In genomic region chr9:35911690-35912089, GRCh38 we compare ENCODE assay signal across 22 cellular contexts. TPM values are rescaled to one million over a fixed set of nuclear protein-coding genes. Genes with fewer than 3 reads are reported as not detected.
A peak's percentile ranks its signal among the peaks of the same experiment; 100 is the strongest.
DNase-seq lines count a peak whose midpoint lies in the region; ATAC-seq and TF ChIP-seq lines count a peak whose summit lies in the region.
"Had no signal": no experiment of that assay in that cellular context is flagged by ENCODE, and none has a peak within 500 bp of the region (broad histone marks: within the 10 kb centered on the region; RNA-seq: fewer than 3 reads in every experiment).

No MANE protein-coding gene starts in this region.

- no peaks in the 10 kb centered on the region for H3K27me3 Mint-ChIP-seq in CD4-positive, alpha-beta memory T cell
- H3K27me3 Mint-ChIP-seq in T-helper 17 cell, result no peaks in the 10 kb centered on the region
- peaks cover 6% of the 10 kb centered on the region for H3K27me3 Mint-ChIP-seq in glutamatergic neuron (ENCODE audit: unreplicated experiment)
- H3K27me3 Mint-ChIP-seq: activated naive CD8-positive, alpha-beta T cell treated with anti-CD3 and anti-CD28 coated beads for 36 hours; stimulated activated naive CD8-positive, alpha-beta T cell treated with anti-CD3 and anti-CD28 coated beads, Interleukin-15, Interleukin-2, amounts not matched to agents 100 ng/mL and 50 ng/mL, for 24 hours had no signal

- H3K27me3 ChIP-seq in CD4-positive, alpha-beta memory T cell (ENCODE audit: insufficient read depth, low read length), result no peaks in the 10 kb centered on the region
- H3K27me3 ChIP-seq in right cardiac atrium (ENCODE audit: control insufficient read depth, insufficient read depth), result no peaks in the 10 kb centered on the region
- H3K27me3 ChIP-seq in testis, result no peaks in the 10 kb centered on the region
- H3K27me3 ChIP-seq in smooth muscle cell (ENCODE audit: low read depth), result no peaks in the 10 kb centered on the region
- H3K27me3 ChIP-seq: cardiac muscle cell had no signal

- 60% methylated on average over 10 of the region's 10 CpGs for WGBS in right cardiac atrium
- 71 to 80% methylated on average over 10 of the region's 10 CpGs for WGBS in testis, 2 donors
- WGBS in smooth muscle cell (ENCODE audit: low lambda C conversion rate), result 89% methylated on average over 10 of the region's 10 CpGs

- ATAC-seq in T-helper 17 cell (no peak), right cardiac atrium (no peak)
- ATAC-seq: PC-3 had no signal

- POLR2A ChIA-PET in CD4-positive, alpha-beta memory T cell (lab: Charles Lee; ENCODE audit: partially characterized antibody), result interaction anchor here (1.0 to 2.3 kb wide), 8 partner anchors 10 to 279 kb away, joined by 3 to 11 read pairs (median 4); partner anchors contain the start of genes CLTA, CREB3 and TLN1

- no peaks in the 10 kb centered on the region for H3K9me3 Mint-ChIP-seq in CD4-positive, alpha-beta memory T cell
- peaks cover 5% of the 10 kb centered on the region for H3K9me3 Mint-ChIP-seq in glutamatergic neuron (ENCODE audit: unreplicated experiment)
- H3K9me3 Mint-ChIP-seq: activated naive CD8-positive, alpha-beta T cell treated with anti-CD3 and anti-CD28 coated beads for 36 hours; activated T-cell treated with anti-CD3 and anti-CD28 coated beads, Interleukin-2, amount 50 U/mL, for 4 hours; memory B cell; nephron progenitor cell; stimulated activated naive CD8-positive, alpha-beta T cell treated with anti-CD3 and anti-CD28 coated beads, Interleukin-15, Interleukin-2, amounts not matched to agents 100 ng/mL and 50 ng/mL, for 24 hours had no signal

- H3K36me3 Mint-ChIP-seq in CD4-positive, alpha-beta memory T cell, result no peaks in the 10 kb centered on the region
- H3K36me3 Mint-ChIP-seq in T-helper 17 cell (ENCODE audit: low read depth) (no peaks in the 10 kb centered on the region), glutamatergic neuron (ENCODE audit: unreplicated experiment) (no peaks in the 10 kb centered on the region)
- H3K36me3 Mint-ChIP-seq: activated naive CD8-positive, alpha-beta T cell treated with anti-CD3 and anti-CD28 coated beads for 36 hours; memory B cell had no signal

- H3K9ac ChIP-seq in smooth muscle cell (ENCODE audit: low read depth), result no peak overlapping the region
- H3K9ac ChIP-seq: KMS-11 had no signal

- H3K4me3 Mint-ChIP-seq in CD4-positive, alpha-beta memory T cell, result peak overlapping the region in 6 of 8 donors; percentile 4 to 88 (median 66)
- H3K4me3 Mint-ChIP-seq in T-helper 17 cell, result peak overlapping the region; percentile 49
- H3K4me3 Mint-ChIP-seq in glutamatergic neuron (ENCODE audit: unreplicated experiment), result no peak overlapping the region
- H3K4me3 Mint-ChIP-seq: memory B cell; nephron progenitor cell; stimulated activated naive CD8-positive, alpha-beta T cell treated with anti-CD3 and anti-CD28 coated beads, Interleukin-15, Interleukin-2, amounts not matched to agents 100 ng/mL and 50 ng/mL, for 24 hours had no signal

- H3K36me3 ChIP-seq in CD4-positive, alpha-beta memory T cell (ENCODE audit: insufficient read depth, low read length), result no peaks in the 10 kb centered on the region
- no peaks in the 10 kb centered on the region for H3K36me3 ChIP-seq in testis (ENCODE audit: low read depth, missing control alignments)
- no peaks in the 10 kb centered on the region for H3K36me3 ChIP-seq in smooth muscle cell (ENCODE audit: low read depth)
- H3K36me3 ChIP-seq: cardiac muscle cell had no signal

- no peak for DNase-seq in CD4-positive, alpha-beta memory T cell
- DNase-seq in T-helper 17 cell (no peak), right cardiac atrium (peak; percentile 29 to 72 (median 64)), testis (peak; percentile 72), glutamatergic neuron (no peak), smooth muscle cell (lab: John Stamatoyannopoulos, UW; ENCODE audit: unreplicated experiment) (no peak)
- DNase-seq in activated CD4-positive, alpha-beta T cell treated with anti-CD3 and anti-CD28 coated beads, Interleukin-2, amount 50 U/mL, for 48 hours, result no peak
- DNase-seq: activated T-cell treated with anti-CD3 and anti-CD28 coated beads, Interleukin-2, amount 50 U/mL, for 4 hours; DMS53; H7; head of caudate nucleus; NCI-H1105 treated with DMSO at 0.1 percent for 48 hours; NCI-H748 treated with DMSO at 0.1 percent for 48 hours; nephron progenitor cell; PC-3 had no signal

- H3K4me1 Mint-ChIP-seq in CD4-positive, alpha-beta memory T cell, result peaks cover 40 to 63% (median 52%) of the 10 kb centered on the region in 4 donors
- H3K4me1 Mint-ChIP-seq in T-helper 17 cell (peaks cover 43% of the 10 kb centered on the region), glutamatergic neuron (ENCODE audit: low read depth, unreplicated experiment) (peaks cover 26% of the 10 kb centered on the region)

- H4K20me1 ChIP-seq in smooth muscle cell (ENCODE audit: low read depth), result no peaks in the 10 kb centered on the region

- no peaks in the 10 kb centered on the region for H3K9me3 ChIP-seq in CD4-positive, alpha-beta memory T cell (ENCODE audit: control insufficient read depth in 1 of 2, low read length in 2 of 2)
- H3K9me3 ChIP-seq in T-helper 17 cell (ENCODE audit: control insufficient read depth, low read length, poor library complexity, severe bottlenecking), result no peaks in the 10 kb centered on the region
- H3K9me3 ChIP-seq in right cardiac atrium (ENCODE audit: control insufficient read depth, low read length), result no peaks in the 10 kb centered on the region
- H3K9me3 ChIP-seq in testis, result no peaks in the 10 kb centered on the region
- H3K9me3 ChIP-seq in smooth muscle cell (replicated peaks; ENCODE audit: low read depth), result no peaks in the 10 kb centered on the region

- H3K4me1 ChIP-seq in CD4-positive, alpha-beta memory T cell (ENCODE audit: insufficient read depth, low read length), result peaks cover 64% of the 10 kb centered on the region
- H3K4me1 ChIP-seq in right cardiac atrium (ENCODE audit: control insufficient read depth, insufficient read depth, low read length) (peaks cover 23% of the 10 kb centered on the region), testis (peaks cover 55% of the 10 kb centered on the region), smooth muscle cell (ENCODE audit: low read depth) (peaks cover 24% of the 10 kb centered on the region)

- intact Hi-C loops in CD4-positive, alpha-beta memory T cell (cut with micrococcal nuclease), result loop anchor here (1.0 to 2.0 kb wide), 2 partner anchors 8 to 33 kb away; no protein-coding TSS in a partner anchor
- intact Hi-C loops in right cardiac atrium (cut with DNase I) (no loop called here), testis (cut with DNase I; ENCODE audit: low total_unique reads) (no loop called here)

- no peak for TF ChIP-seq CTCF in testis (IDR thresholded peaks at IDR 0.05)
- TF ChIP-seq CTCF in glutamatergic neuron (IDR thresholded peaks at IDR 0.05; ENCODE audit: partially characterized antibody, unreplicated experiment), result no peak
- no peak for TF ChIP-seq CTCF in smooth muscle cell (IDR thresholded peaks at IDR 0.05; ENCODE audit: borderline replicate concordance, insufficient read depth, poor library complexity, severe bottlenecking)

- no peak overlapping the region for H3K4me2 ChIP-seq in smooth muscle cell
- H3K4me2 ChIP-seq: KMS-11 had no signal

- TF ChIP-seq POLR2A in testis (IDR thresholded peaks at IDR 0.05), result no peak

- CTCF ChIA-PET in CD4-positive, alpha-beta memory T cell (lab: Charles Lee; ENCODE audit: partially characterized antibody), result interaction anchor here (0.7 to 17.5 kb wide), 10 partner anchors 9 to 53 kb away, joined by 3 to 379 read pairs (median 6); no protein-coding TSS in a partner anchor

- H2AFZ ChIP-seq in smooth muscle cell (ENCODE audit: low read depth), result no peak overlapping the region

- peaks cover 9% of the 10 kb centered on the region for H3F3A ChIP-seq in smooth muscle cell (ENCODE audit: low read depth)

- H3K27ac ChIP-seq in CD4-positive, alpha-beta memory T cell (ENCODE audit: low read depth, low read length), result no peak overlapping the region
- H3K27ac ChIP-seq in right cardiac atrium (ENCODE audit: low read length) (peak overlapping the region; percentile 49), testis (peak overlapping the region in 1 of 2 donors; percentile 95), smooth muscle cell (ENCODE audit: low read depth) (no peak overlapping the region)
- H3K27ac ChIP-seq: cardiac muscle cell, KMS-11, SK-N-MC had no signal

- no peaks in the 10 kb centered on the region for H3K79me2 ChIP-seq in smooth muscle cell (ENCODE audit: low read depth)

- H3K27ac Mint-ChIP-seq in CD4-positive, alpha-beta memory T cell, result peak overlapping the region; percentile 11 to 97 (median 78)
- H3K27ac Mint-ChIP-seq in T-helper 17 cell (no peak overlapping the region), glutamatergic neuron (ENCODE audit: unreplicated experiment) (no peak overlapping the region)
- H3K27ac Mint-ChIP-seq: memory B cell; nephron progenitor cell; stimulated activated naive CD8-positive, alpha-beta T cell treated with anti-CD3 and anti-CD28 coated beads, Interleukin-15, Interleukin-2, amounts not matched to agents 100 ng/mL and 50 ng/mL, for 24 hours had no signal

- H3K4me3 ChIP-seq in CD4-positive, alpha-beta memory T cell (ENCODE audit: low read length in 2 of 2), result peak overlapping the region in 1 of 2 donors; percentile 15
- peak overlapping the region; percentile 27 for H3K4me3 ChIP-seq in right cardiac atrium (ENCODE audit: low read length)
- peak overlapping the region in 1 of 2 donors; percentile 65 for H3K4me3 ChIP-seq in testis
- H3K4me3 ChIP-seq in smooth muscle cell, result no peak overlapping the region
- H3K4me3 ChIP-seq: cardiac muscle cell, SK-N-MC had no signal

RNA-seq across cellular contexts. Expression of gene SPAAR, which starts 2.4 kb away (rescaled TPM):
- not detected for total RNA-seq in CD4-positive, alpha-beta memory T cell
- not detected for polyA plus RNA-seq in CD4-positive, alpha-beta memory T cell
- not detected for total RNA-seq in T-helper 17 cell
- total RNA-seq in right cardiac atrium, result 1 to 10 TPM; 3.7 to 8.0 (median 5.8) TPM
- 8.7 TPM for polyA plus RNA-seq in right cardiac atrium
- total RNA-seq in testis, result 10 to 100 TPM; 56.9 to 69.8 TPM
- polyA plus RNA-seq in testis (ENCODE audit: insufficient read depth, low read depth, low replicate concordance), result 15.0 TPM
- total RNA-seq in glutamatergic neuron (ENCODE audit: unreplicated experiment), result not detected
- not detected in 2 replicates for total RNA-seq in smooth muscle cell
- 0.26 TPM in 2 replicates for polyA plus RNA-seq in smooth muscle cell
- total RNA-seq: activated naive CD8-positive, alpha-beta T cell treated with anti-CD3 and anti-CD28 coated beads for 36 hours; activated T-cell treated with anti-CD3 and anti-CD28 coated beads, Interleukin-2, amount 50 U/mL, for 4 hours; H7; PC-3 had no signal

RNA-seq across cellular contexts. Expression of gene HRCT1, which starts 5.7 kb away (rescaled TPM):
- total RNA-seq in CD4-positive, alpha-beta memory T cell, result not detected
- polyA plus RNA-seq in CD4-positive, alpha-beta memory T cell, result not detected
- not detected for total RNA-seq in T-helper 17 cell
- total RNA-seq in right cardiac atrium, result 1 to 10 TPM; 2.0 to 5.9 (median 5.1) TPM
- polyA plus RNA-seq in right cardiac atrium, result 3.3 TPM
- 1 to 10 TPM; 2.5 to 6.5 TPM for total RNA-seq in testis
- 7.1 TPM for polyA plus RNA-seq in testis (ENCODE audit: insufficient read depth, low read depth, low replicate concordance)
- not detected for total RNA-seq in glutamatergic neuron (ENCODE audit: unreplicated experiment)
- 1.1 TPM in 1 of 2 replicates, not detected in the other for total RNA-seq in smooth muscle cell
- 0.45 TPM in 1 of 2 replicates, not detected in the other for polyA plus RNA-seq in smooth muscle cell
- total RNA-seq: activated naive CD8-positive, alpha-beta T cell treated with anti-CD3 and anti-CD28 coated beads for 36 hours; activated T-cell treated with anti-CD3 and anti-CD28 coated beads, Interleukin-2, amount 50 U/mL, for 4 hours; cardiac muscle cell had no signal
- polyA plus RNA-seq: cardiac muscle cell had no signal

RNA-seq across cellular contexts. Expression of gene OR13J1, which starts 41.5 kb away (rescaled TPM):
- not detected for total RNA-seq in CD4-positive, alpha-beta memory T cell
- polyA plus RNA-seq in CD4-positive, alpha-beta memory T cell, result not detected
- total RNA-seq in T-helper 17 cell (not detected), right cardiac atrium (not detected), testis (not detected), glutamatergic neuron (ENCODE audit: unreplicated experiment) (not detected), smooth muscle cell (not detected in 2 replicates)
- polyA plus RNA-seq in right cardiac atrium (not detected), testis (ENCODE audit: insufficient read depth, low read depth, low replicate concordance) (not detected), smooth muscle cell (not detected in 2 replicates)
- total RNA-seq: activated naive CD8-positive, alpha-beta T cell treated with anti-CD3 and anti-CD28 coated beads for 36 hours; activated T-cell treated with anti-CD3 and anti-CD28 coated beads, Interleukin-2, amount 50 U/mL, for 4 hours; cardiac muscle cell; H7; PC-3 had no signal
- polyA plus RNA-seq: BJ, cardiac muscle cell had no signal

RNA-seq across cellular contexts. Expression of gene OR2S2, which starts 46.3 kb away (rescaled TPM):
- not detected for total RNA-seq in CD4-positive, alpha-beta memory T cell
- not detected for polyA plus RNA-seq in CD4-positive, alpha-beta memory T cell
- total RNA-seq in T-helper 17 cell, result not detected
- not detected for total RNA-seq in right cardiac atrium
- not detected for polyA plus RNA-seq in right cardiac atrium
- not detected for total RNA-seq in testis
- polyA plus RNA-seq in testis (ENCODE audit: insufficient read depth, low read depth, low replicate concordance), result not detected
- total RNA-seq in glutamatergic neuron (ENCODE audit: unreplicated experiment), result not detected
- total RNA-seq in smooth muscle cell, result 0.13 TPM in 1 of 2 replicates, not detected in the other
- 0.21 TPM in 1 of 2 replicates, not detected in the other for polyA plus RNA-seq in smooth muscle cell
- total RNA-seq: activated naive CD8-positive, alpha-beta T cell treated with anti-CD3 and anti-CD28 coated beads for 36 hours; activated T-cell treated with anti-CD3 and anti-CD28 coated beads, Interleukin-2, amount 50 U/mL, for 4 hours; cardiac muscle cell; H7; PC-3 had no signal
- polyA plus RNA-seq: cardiac muscle cell had no signal

Comparison
In these comparisons a context has a peak if more than half of its experiments do, and no peak if none do; other contexts are left out.
1. DNase-seq: peak in right cardiac atrium (3 of 3) and testis (single experiment); none in CD4-positive, alpha-beta memory T cell (0 of 5), T-helper 17 cell (0 of 3), glutamatergic neuron (single experiment), smooth muscle cell (single experiment) and activated CD4-positive, alpha-beta T cell treated with anti-CD3 and anti-CD28 coated beads, Interleukin-2, amount 50 U/mL, for 48 hours (0 of 2).
2. H3K27ac Mint-ChIP-seq: peak in CD4-positive, alpha-beta memory T cell (7 of 7); none in T-helper 17 cell (single experiment) and glutamatergic neuron (single experiment).
3. RNA of gene SPAAR, which starts 2.4 kb away (total RNA-seq): 56.9 to 69.8 TPM in testis; 3.7 to 8.0 TPM in right cardiac atrium, not detected in CD4-positive, alpha-beta memory T cell, not detected in T-helper 17 cell, not detected in glutamatergic neuron (single experiment) and not detected in smooth muscle cell; every median in the first group is over 4 times any median in the second.